ENCODE assay signal across 16 cellular contexts in genomic region chr2:190792956-190793888, GRCh38.
DNase-seq lines count a peak whose midpoint lies in the region; ATAC-seq, FAIRE-seq and TF ChIP-seq lines count a peak whose summit lies in the region.
"Had no signal": no experiment of that assay in that cellular context is flagged by ENCODE, and none has a peak within 500 bp of the region (broad histone marks: within the 10 kb centered on the region; RNA-seq: fewer than 3 reads in every experiment).

No MANE protein-coding gene starts in this region.

- no TSS peak for BruUV-seq in mammary epithelial cell (replicated peaks; lab: Mats Ljungman, UMichigan)

- H3K79me2 ChIP-seq in mammary epithelial cell (ENCODE audit: insufficient read depth, low read length) (no peaks in the 10 kb centered on the region), keratinocyte (ENCODE audit: control insufficient read depth, insufficient read depth, low read length) (no peaks in the 10 kb centered on the region), GM23248 (ENCODE audit: insufficient read depth) (no peaks in the 10 kb centered on the region)

- dilution Hi-C loops in mammary epithelial cell (cut with HindIII; ENCODE audit: low sequenced_read_pairs) = loop anchor here (5.0 kb wide), 1 partner anchor 71 kb away; no protein-coding TSS in a partner anchor
- dilution Hi-C loops in keratinocyte (cut with MboI; ENCODE audit: extremely low pct_ligation_motif_present, low sequenced_read_pairs) = no loop called here

- H3K4me1 Mint-ChIP-seq in activated T-helper 17 cell treated with anti-CD3 and anti-CD28 coated beads, Interleukin-2, amount 50 U/mL, for 72 hours = peaks cover 31% of the 10 kb centered on the region
- H3K4me1 Mint-ChIP-seq: B cell had no signal

- H3K4me2 ChIP-seq in mammary epithelial cell (ENCODE audit: insufficient read depth, low read depth, low read length) = peak overlapping the region; percentile 58
- H3K4me2 ChIP-seq in keratinocyte (ENCODE audit: control insufficient read depth, extremely low read depth, insufficient read depth, low read depth, low read length) = peak overlapping the region; percentile 9
- H3K4me2 ChIP-seq in GM23248 (ENCODE audit: unreplicated experiment) = no peak overlapping the region

- peak overlapping the region; percentile 84 for H2AFZ ChIP-seq in mammary epithelial cell (ENCODE audit: low read depth, low read length)
- H2AFZ ChIP-seq in keratinocyte (ENCODE audit: control insufficient read depth, low read length) = peak overlapping the region; percentile 3
- no peak overlapping the region for H2AFZ ChIP-seq in GM23248

- intact Hi-C loops in mammary epithelial cell (cut with micrococcal nuclease) = no loop called here
- intact Hi-C loops in breast epithelium (cut with DNase I; ENCODE audit: low total_unique reads) = no loop called here
- intact Hi-C loops in uterus (cut with DNase I; ENCODE audit: low total_unique reads) = no loop called here

- TF ChIP-seq POLR2A in breast epithelium (IDR thresholded peaks at IDR 0.05) (no peak), uterus (IDR thresholded peaks at IDR 0.05) (no peak)

- no peaks in the 10 kb centered on the region for H3K27me3 Mint-ChIP-seq in activated T-helper 17 cell treated with anti-CD3 and anti-CD28 coated beads, Interleukin-2, amount 50 U/mL, for 72 hours
- H3K27me3 Mint-ChIP-seq: B cell had no signal

- H3K27ac ChIP-seq in mammary epithelial cell (ENCODE audit: insufficient read depth, low read depth, low read length) (peak overlapping the region; percentile 41), breast epithelium (no peak overlapping the region), keratinocyte (ENCODE audit: control insufficient read depth, insufficient read depth, low read length) (peak overlapping the region; percentile 55), uterus (peak overlapping the region; percentile 11 to 60), GM23248 (no peak overlapping the region)
- H3K27ac ChIP-seq: body of pancreas, gastroesophageal sphincter, WERI-Rb-1 had no signal

- no peaks in the 10 kb centered on the region for H3K9me3 Mint-ChIP-seq in activated T-helper 17 cell treated with anti-CD3 and anti-CD28 coated beads, Interleukin-2, amount 50 U/mL, for 72 hours

- no peak for TF ChIP-seq CTCF in mammary epithelial cell (conservative IDR thresholded peaks at IDR 0.05 in 1 of 2, IDR thresholded peaks at IDR 0.05 in 1 of 2; ENCODE audit: extremely low read depth in 1 of 2, insufficient read depth in 1 of 2, low read depth in 1 of 2, low read length in 2 of 2)
- no peak for TF ChIP-seq CTCF in breast epithelium (IDR thresholded peaks at IDR 0.05)
- no peak for TF ChIP-seq CTCF in keratinocyte (optimal IDR thresholded peaks at IDR 0.05 in 1 of 3, IDR thresholded peaks at IDR 0.05 in 1 of 3, conservative IDR thresholded peaks at IDR 0.05 in 1 of 3; ENCODE audit: extremely low read depth in 1 of 3, insufficient read depth in 2 of 3, low read length in 3 of 3)
- no peak for TF ChIP-seq CTCF in uterus (IDR thresholded peaks at IDR 0.05)

- peaks cover 24% of the 10 kb centered on the region for H3K4me1 ChIP-seq in mammary epithelial cell (ENCODE audit: insufficient read depth, low read length)
- H3K4me1 ChIP-seq in breast epithelium = no peaks in the 10 kb centered on the region
- peaks cover 30% of the 10 kb centered on the region for H3K4me1 ChIP-seq in keratinocyte (ENCODE audit: control insufficient read depth, extremely low read depth, insufficient read depth, low read length)
- H3K4me1 ChIP-seq in uterus = no peaks in the 10 kb centered on the region
- H3K4me1 ChIP-seq in GM23248 (ENCODE audit: insufficient read depth) = peaks cover 39% of the 10 kb centered on the region

- no peaks in the 10 kb centered on the region for H4K20me1 ChIP-seq in mammary epithelial cell (ENCODE audit: insufficient read depth, low read length)
- H4K20me1 ChIP-seq in keratinocyte (ENCODE audit: control insufficient read depth, extremely low read depth, insufficient read depth, low read length) = no peaks in the 10 kb centered on the region
- H4K20me1 ChIP-seq in GM23248 (ENCODE audit: insufficient read depth) = no peaks in the 10 kb centered on the region

- WGBS in mammary epithelial cell (ENCODE audit: low coverage, missing lambda C conversion rate) = 53% methylated on average over 9 of the region's 9 CpGs
- 96 to 98% methylated on average over 9 of the region's 9 CpGs for WGBS in GM23248 (ENCODE audit: low coverage in 1 of 2, low lambda C conversion rate in 2 of 2, missing lambda C conversion rate in 2 of 2), 2 experiments

- DNase-seq in mammary epithelial cell (no peak), breast epithelium (ENCODE audit: low spot score in 2 of 2) (no peak), keratinocyte (ENCODE audit: low read depth, low spot score) (no peak), uterus (no peak), NCI-H1694 treated with DMSO at 0.1 percent for 48 hours (lab: John Stamatoyannopoulos, UW) (no peak), GM23248 (no peak)
- no peak for DNase-seq in stimulated activated CD4-positive, alpha-beta T cell treated with anti-CD3 and anti-CD28 coated beads, Interleukin-2, amount 100 ng/mL, for 24 hours
- DNase-seq: body of pancreas; DMS79; effector memory CD4-positive, alpha-beta T cell; NCI-H2107; thyroid gland; WERI-Rb-1 had no signal

- H3K4me3 Mint-ChIP-seq in activated T-helper 17 cell treated with anti-CD3 and anti-CD28 coated beads, Interleukin-2, amount 50 U/mL, for 72 hours = peak overlapping the region; percentile 71
- H3K4me3 Mint-ChIP-seq: B cell had no signal

- H3K9me1 ChIP-seq in keratinocyte (ENCODE audit: control insufficient read depth, extremely low read depth, insufficient read depth, low read length) = no peaks in the 10 kb centered on the region

- no peaks in the 10 kb centered on the region for H3K9me2 ChIP-seq in GM23248 (ENCODE audit: insufficient read depth)

- no peaks in the 10 kb centered on the region for H3K27me3 ChIP-seq in mammary epithelial cell (ENCODE audit: insufficient read depth, low read length)
- no peaks in the 10 kb centered on the region for H3K27me3 ChIP-seq in breast epithelium
- no peaks in the 10 kb centered on the region for H3K27me3 ChIP-seq in keratinocyte (ENCODE audit: control insufficient read depth, extremely low read depth, insufficient read depth, low read length)
- H3K27me3 ChIP-seq in uterus = no peaks in the 10 kb centered on the region
- H3K27me3 ChIP-seq in GM23248 (replicated peaks; ENCODE audit: insufficient read depth) = no peaks in the 10 kb centered on the region
- H3K27me3 ChIP-seq: body of pancreas, gastroesophageal sphincter, thyroid gland had no signal

- H3K36me3 ChIP-seq in mammary epithelial cell (ENCODE audit: insufficient read depth, low read length) (no peaks in the 10 kb centered on the region), breast epithelium (no peaks in the 10 kb centered on the region), keratinocyte (ENCODE audit: control insufficient read depth in 2 of 2, extremely low read depth in 1 of 2, insufficient read depth in 2 of 2, low read length in 2 of 2) (no peaks in the 10 kb centered on the region), uterus (no peaks in the 10 kb centered on the region), GM23248 (ENCODE audit: low read depth) (no peaks in the 10 kb centered on the region)
- H3K36me3 ChIP-seq: gastroesophageal sphincter, thyroid gland, WERI-Rb-1 had no signal

- peak; percentile 64 for ATAC-seq in activated T-helper 17 cell treated with anti-CD3 and anti-CD28 coated beads, Interleukin-2, amount 50 U/mL, for 72 hours (replicated peaks)
- ATAC-seq: body of pancreas, gastroesophageal sphincter had no signal

- peaks cover 23% of the 10 kb centered on the region; the same call in 1 of the 2 replicates for H3F3A ChIP-seq in GM23248 (ENCODE audit: insufficient read depth)

- in situ Hi-C loops in mammary epithelial cell (cut with MboI; ENCODE audit: low sequenced_read_pairs in 2 of 2) (loop anchor here in 1 of 2 donors (10.0 kb wide), 1 partner anchor 408 kb away; no protein-coding TSS in a partner anchor), GM23248 (cut with MboI) (no loop called here)

- CTCF ChIA-PET in mammary epithelial cell (lab: Charles Lee; ENCODE audit: low non-redundant PET) = interaction anchor here (0.6 kb wide), 1 partner anchor 111 kb away, joined by 15 read pairs; no protein-coding TSS in a partner anchor

- H3K9me3 ChIP-seq in mammary epithelial cell (replicated peaks; ENCODE audit: insufficient read depth, low read length) (no peaks in the 10 kb centered on the region), breast epithelium (no peaks in the 10 kb centered on the region), keratinocyte (ENCODE audit: control insufficient read depth, low read depth, low read length) (no peaks in the 10 kb centered on the region), uterus (no peaks in the 10 kb centered on the region), GM23248 (ENCODE audit: low read depth) (no peaks in the 10 kb centered on the region)
- H3K9me3 ChIP-seq: body of pancreas, gastroesophageal sphincter, thyroid gland had no signal

- peak overlapping the region; percentile 89 for H3K27ac Mint-ChIP-seq in activated T-helper 17 cell treated with anti-CD3 and anti-CD28 coated beads, Interleukin-2, amount 50 U/mL, for 72 hours
- H3K27ac Mint-ChIP-seq: B cell had no signal

- H3K9ac ChIP-seq in mammary epithelial cell (ENCODE audit: insufficient read depth, low read length) = no peak overlapping the region
- H3K9ac ChIP-seq in keratinocyte (ENCODE audit: control insufficient read depth, extremely low read depth, insufficient read depth, low read length) = no peak overlapping the region
- H3K9ac ChIP-seq in GM23248 = no peak overlapping the region

- peak; percentile 9 for FAIRE-seq in keratinocyte (lab: Jason Lieb, UNC)

- no peaks in the 10 kb centered on the region for H3K36me3 Mint-ChIP-seq in activated T-helper 17 cell treated with anti-CD3 and anti-CD28 coated beads, Interleukin-2, amount 50 U/mL, for 72 hours (ENCODE audit: low read depth)

- no peak overlapping the region for H3K4me3 ChIP-seq in mammary epithelial cell (replicated peaks in 1 of 3; ENCODE audit: insufficient read depth in 1 of 3, low read depth in 2 of 3, low read length in 3 of 3)
- no peak overlapping the region for H3K4me3 ChIP-seq in breast epithelium
- no peak overlapping the region for H3K4me3 ChIP-seq in keratinocyte (ENCODE audit: control insufficient read depth in 2 of 3, extremely low read depth in 1 of 3, insufficient read depth in 2 of 3, low read depth in 1 of 3, low read length in 3 of 3)
- no peak overlapping the region for H3K4me3 ChIP-seq in uterus
- no peak overlapping the region for H3K4me3 ChIP-seq in GM23248
- H3K4me3 ChIP-seq: body of pancreas, gastroesophageal sphincter, thyroid gland had no signal

Comparison
In these comparisons a context has a peak if more than half of its experiments do, and no peak if none do; other contexts are left out.
1. H3K27ac ChIP-seq: peak in mammary epithelial cell (single experiment), keratinocyte (single experiment) and uterus (2 of 2); none in breast epithelium (0 of 2) and GM23248 (single experiment).